Comparison of ENCODE assay signal across 14 cellular contexts in genomic region chr17:63444457-63444856, GRCh38. TPM values are rescaled to one million over a fixed set of nuclear protein-coding genes. Genes with fewer than 3 reads are reported as not detected.
DNase-seq lines count a peak whose midpoint lies in the region; FAIRE-seq and TF ChIP-seq lines count a peak whose summit lies in the region.
"Had no signal": no experiment of that assay in that cellular context is flagged by ENCODE, and none has a peak within 500 bp of the region (broad histone marks: within the 10 kb centered on the region; RNA-seq: fewer than 3 reads in every experiment).

No MANE protein-coding gene starts in this region.

- H4K20me1 ChIP-seq in KMS-11 (ENCODE audit: insufficient read depth) = no peaks in the 10 kb centered on the region
- H4K20me1 ChIP-seq in osteoblast (ENCODE audit: insufficient read depth, low read length) = no peaks in the 10 kb centered on the region

- H3K4me1 Mint-ChIP-seq in CD4-positive, alpha-beta memory T cell = peaks cover 36 to 66% (median 49%) of the 10 kb centered on the region in 4 donors

- H3K9me3 ChIP-seq in CD4-positive, alpha-beta memory T cell (ENCODE audit: control insufficient read depth in 1 of 2, low read length in 2 of 2) = no peaks in the 10 kb centered on the region
- no peaks in the 10 kb centered on the region for H3K9me3 ChIP-seq in effector memory CD4-positive, alpha-beta T cell (ENCODE audit: control insufficient read depth, low read length)
- H3K9me3 ChIP-seq in osteoblast (ENCODE audit: low read depth, low read length) = no peaks in the 10 kb centered on the region

- POLR2A ChIA-PET in CD4-positive, alpha-beta memory T cell (lab: Charles Lee; ENCODE audit: partially characterized antibody) = interaction anchor here (1.0 to 6.9 kb wide), 8 partner anchors 10 to 329 kb away, joined by 3 to 77 read pairs (median 27); partner anchors contain the start of genes ACE, CCDC47, DCAF7 and DDX42

- H2AFZ ChIP-seq in KMS-11 (ENCODE audit: low read depth) (no peak overlapping the region), osteoblast (ENCODE audit: low read length) (no peak overlapping the region)

- no peaks in the 10 kb centered on the region for H3K27me3 ChIP-seq in CD4-positive, alpha-beta memory T cell (ENCODE audit: insufficient read depth, low read length)
- H3K27me3 ChIP-seq in KMS-11 (ENCODE audit: insufficient read depth, low read depth) (no peaks in the 10 kb centered on the region), osteoblast (ENCODE audit: insufficient read depth, low read length) (no peaks in the 10 kb centered on the region), dorsolateral prefrontal cortex (no peaks in the 10 kb centered on the region)
- H3K27me3 ChIP-seq in effector memory CD4-positive, alpha-beta T cell (replicated peaks; ENCODE audit: control insufficient read depth, insufficient read depth, low read length, poor library complexity, severe bottlenecking) = no peaks in the 10 kb centered on the region

- intact Hi-C loops in CD4-positive, alpha-beta memory T cell (cut with micrococcal nuclease) = loop anchor here (5.0 kb wide), 1 partner anchor 108 kb away; the partner anchor contains the start of gene DCAF7
- intact Hi-C loops in dorsolateral prefrontal cortex (cut with DNase I) = no loop called here

- no peak overlapping the region for H3K4me3 ChIP-seq in CD4-positive, alpha-beta memory T cell (ENCODE audit: low read length in 2 of 2)
- H3K4me3 ChIP-seq in KMS-11 (IDR thresholded peaks at IDR 0.05; ENCODE audit: insufficient read depth, low read depth, low read length) = no peak overlapping the region
- no peak overlapping the region for H3K4me3 ChIP-seq in effector memory CD4-positive, alpha-beta T cell (ENCODE audit: insufficient read depth, low read depth, low read length, poor library complexity, severe bottlenecking)
- H3K4me3 ChIP-seq in osteoblast (ENCODE audit: insufficient read depth, low read length) = no peak overlapping the region
- H3K4me3 ChIP-seq in dorsolateral prefrontal cortex = no peak overlapping the region

- DNase-seq in CD4-positive, alpha-beta memory T cell = no peak
- no peak for DNase-seq in effector memory CD4-positive, alpha-beta T cell
- DNase-seq in osteoblast (ENCODE audit: insufficient read length, low spot score, missing footprints) (peak; percentile 73), dorsolateral prefrontal cortex (no peak), NCI-H82 treated with DMSO at 0.1 percent for 48 hours (lab: John Stamatoyannopoulos, UW; ENCODE audit: unreplicated experiment) (no peak), urothelium cell line (ENCODE audit: low spot score) (no peak)
- DNase-seq: activated naive CD4-positive, alpha-beta T cell treated with anti-CD3 and anti-CD28 coated beads for 36 hours; EL; foreskin melanocyte; mammary epithelial cell; NCI-H1105 had no signal

- no peak for TF ChIP-seq CTCF in KMS-11 (conservative IDR thresholded peaks at IDR 0.05; ENCODE audit: low read depth, low read length)
- TF ChIP-seq CTCF in osteoblast (IDR thresholded peaks at IDR 0.05; ENCODE audit: extremely low read depth, low read depth, low read length) = no peak
- no peak for TF ChIP-seq CTCF in dorsolateral prefrontal cortex (IDR thresholded peaks at IDR 0.05 in 54 of 56, conservative IDR thresholded peaks at IDR 0.05 in 2 of 56; ENCODE audit: low read depth in 1 of 56, partially characterized antibody in 56 of 56)

- H3K36me3 Mint-ChIP-seq in CD4-positive, alpha-beta memory T cell = peaks cover 4 to 6% of the 10 kb centered on the region in 2 donors

- FAIRE-seq in urothelium cell line (lab: Jason Lieb, UNC) = no peak

- H3K79me2 ChIP-seq in KMS-11 (ENCODE audit: insufficient read depth, low read depth) (no peaks in the 10 kb centered on the region), osteoblast (ENCODE audit: insufficient read depth, low read length) (no peaks in the 10 kb centered on the region)

- no peaks in the 10 kb centered on the region for H3K9me3 Mint-ChIP-seq in CD4-positive, alpha-beta memory T cell
- H3K9me3 Mint-ChIP-seq: activated naive CD4-positive, alpha-beta T cell treated with anti-CD3 and anti-CD28 coated beads for 36 hours; stimulated activated naive CD8-positive, alpha-beta T cell treated with anti-CD3 and anti-CD28 coated beads, Interleukin-15, Interleukin-2, amounts not matched to agents 100 ng/mL and 50 ng/mL, for 24 hours had no signal

- CTCF ChIA-PET in CD4-positive, alpha-beta memory T cell (lab: Charles Lee; ENCODE audit: partially characterized antibody) = interaction anchor here (0.9 to 11.2 kb wide), 7 partner anchors 9 to 177 kb away, joined by 3 to 107 read pairs (median 15); partner anchors contain the start of gene ACE

- H3K4me1 ChIP-seq in CD4-positive, alpha-beta memory T cell (ENCODE audit: insufficient read depth, low read length) = peaks cover 58% of the 10 kb centered on the region
- H3K4me1 ChIP-seq in KMS-11 (ENCODE audit: low read depth, poor library complexity, severe bottlenecking) = peaks cover 21% of the 10 kb centered on the region
- peaks cover 34% of the 10 kb centered on the region for H3K4me1 ChIP-seq in effector memory CD4-positive, alpha-beta T cell (ENCODE audit: control insufficient read depth, insufficient read depth, low read length, poor library complexity, severe bottlenecking)
- peaks cover 25% of the 10 kb centered on the region for H3K4me1 ChIP-seq in osteoblast (ENCODE audit: insufficient read depth, low read length)

- peak overlapping the region; percentile 86 to 98 (median 94) for H3K27ac Mint-ChIP-seq in CD4-positive, alpha-beta memory T cell
- H3K27ac Mint-ChIP-seq: activated naive CD4-positive, alpha-beta T cell treated with anti-CD3 and anti-CD28 coated beads for 36 hours had no signal

- peaks cover 0 to 1% of the 10 kb centered on the region in 2 donors for H3K27me3 Mint-ChIP-seq in CD4-positive, alpha-beta memory T cell

- H3K9ac ChIP-seq in KMS-11 = no peak overlapping the region; the same call in 1 of the 2 replicates

- 0 out of 2 replicates have a peak overlapping the region, but pooled peaks have one; percentile 79 for H3K4me2 ChIP-seq in KMS-11
- H3K4me2 ChIP-seq in osteoblast (ENCODE audit: insufficient read depth, low read length) = no peak overlapping the region

- H3K27ac ChIP-seq in CD4-positive, alpha-beta memory T cell (ENCODE audit: low read depth, low read length) = peak overlapping the region; percentile 94
- H3K27ac ChIP-seq in KMS-11 (no peak overlapping the region), osteoblast (ENCODE audit: low read depth, low read length) (no peak overlapping the region), dorsolateral prefrontal cortex (no peak overlapping the region)
- peak overlapping the region; percentile 99 for H3K27ac ChIP-seq in effector memory CD4-positive, alpha-beta T cell (ENCODE audit: insufficient read depth, low read length, poor library complexity, severe bottlenecking)

- peak overlapping the region; percentile 73 to 89 (median 85) for H3K4me3 Mint-ChIP-seq in CD4-positive, alpha-beta memory T cell

- H3K36me3 ChIP-seq in CD4-positive, alpha-beta memory T cell (ENCODE audit: insufficient read depth, low read length) = no peaks in the 10 kb centered on the region
- H3K36me3 ChIP-seq in KMS-11 (ENCODE audit: insufficient read depth) (no peaks in the 10 kb centered on the region), osteoblast (ENCODE audit: insufficient read depth, low read length) (no peaks in the 10 kb centered on the region)
- H3K36me3 ChIP-seq in effector memory CD4-positive, alpha-beta T cell (ENCODE audit: control insufficient read depth, insufficient read depth, low read length) = no peaks in the 10 kb centered on the region

RNA-seq across cellular contexts. Expression of gene CYB561, which starts 1.6 kb away (rescaled TPM):
- total RNA-seq in CD4-positive, alpha-beta memory T cell = 10 to 100 TPM; 81.0 to 83.7 TPM
- polyA plus RNA-seq in CD4-positive, alpha-beta memory T cell = 10 to 100 TPM; 34.1 to 42.1 TPM
- total RNA-seq in osteoblast (32.2 and 33.6 TPM in 2 replicates), dorsolateral prefrontal cortex (10 to 100 TPM; 11.4 to 81.5 (median 46.1) TPM)

RNA-seq across cellular contexts. Expression of gene ACE, which starts 32.4 kb away (rescaled TPM):
- 10 to 100 TPM; 56.7 TPM for total RNA-seq in CD4-positive, alpha-beta memory T cell
- polyA plus RNA-seq in CD4-positive, alpha-beta memory T cell = 1 to 10 TPM; 1.8 to 7.5 TPM
- 10.1 and 17.7 TPM in 2 replicates for total RNA-seq in osteoblast
- 10 to 100 TPM in 92 of 120 experiments, 1 to 10 TPM in 28; 4.2 to 23.0 (median 12.1) TPM for total RNA-seq in dorsolateral prefrontal cortex
- polyA plus RNA-seq: CD14-positive monocyte had no signal

Comparison
In these comparisons a context has a peak if more than half of its experiments do, and no peak if none do; other contexts are left out.
1. H3K27ac ChIP-seq: peak in CD4-positive, alpha-beta memory T cell (single experiment) and effector memory CD4-positive, alpha-beta T cell (single experiment); none in KMS-11 (single experiment), osteoblast (single experiment) and dorsolateral prefrontal cortex (0 of 59).